Comparison of ENCODE assay signal across 26 cellular contexts in the genomic region with DNA sequence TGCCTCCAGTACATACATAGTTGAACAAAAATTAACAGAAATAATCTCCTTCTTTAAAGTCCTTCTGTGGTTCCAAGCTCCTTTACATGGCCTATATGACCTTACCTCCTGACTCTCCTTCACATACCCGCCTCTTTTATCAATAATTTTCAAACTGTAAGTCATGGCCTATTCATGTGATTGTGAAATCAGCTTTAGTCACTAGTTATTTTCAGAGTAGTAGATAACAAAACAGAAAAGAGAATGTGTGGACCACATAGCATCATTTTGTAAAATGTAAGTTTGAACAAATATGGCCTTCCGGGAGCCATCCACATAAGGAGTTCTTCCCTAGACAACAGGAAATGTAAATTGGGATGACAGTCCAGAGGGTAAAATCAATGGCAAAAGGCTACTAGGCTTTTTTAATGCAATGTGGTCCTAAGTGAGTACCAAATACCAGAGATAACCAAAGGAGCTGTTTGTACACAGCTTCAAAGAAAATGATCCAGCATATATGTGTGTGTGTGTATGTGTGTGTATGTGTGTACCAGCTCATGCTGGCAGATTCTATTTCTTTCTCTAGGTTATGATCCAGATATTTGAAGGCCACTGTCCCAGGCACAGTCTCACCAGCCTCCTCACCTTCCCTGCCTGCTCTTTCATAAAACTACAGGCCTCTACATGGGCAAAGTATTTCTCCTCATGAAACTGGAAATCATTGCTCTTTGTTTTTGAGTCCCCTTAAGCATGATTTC. TPM values are rescaled to one million over a fixed set of nuclear protein-coding genes. Genes with fewer than 3 reads are reported as not detected.
A peak's percentile ranks its signal among the peaks of the same experiment; 100 is the strongest.
DNase-seq lines count a peak whose midpoint lies in the region; ATAC-seq and TF ChIP-seq lines count a peak whose summit lies in the region.
"Had no signal": no experiment of that assay in that cellular context is flagged by ENCODE, and none has a peak within 500 bp of the region (broad histone marks: within the 10 kb centered on the region; RNA-seq: fewer than 3 reads in every experiment).

No MANE protein-coding gene starts in this region.

- H3K4me3 ChIP-seq in left ventricle myocardium inferior = no peak overlapping the region
- no peak overlapping the region for H3K4me3 ChIP-seq in heart left ventricle
- no peak overlapping the region for H3K4me3 ChIP-seq in MM.1S (ENCODE audit: low read length)
- H3K4me3 ChIP-seq in foreskin fibroblast (ENCODE audit: low read depth in 1 of 2, low read length in 2 of 2) = no peak overlapping the region
- H3K4me3 ChIP-seq: prostate gland, transverse colon had no signal

- no peak overlapping the region for H3K9ac ChIP-seq in MM.1S (ENCODE audit: low read length)

- no peaks in the 10 kb centered on the region for H3K27me3 Mint-ChIP-seq in activated naive CD8-positive, alpha-beta T cell treated with anti-CD3 and anti-CD28 coated beads, Interleukin-2, amount 50 U/mL, for 24 hours
- H3K27me3 Mint-ChIP-seq: dendritic cell treated with granulocyte-macrophage colony-stimulating factor and Interleukin-4, amounts not matched to agents 40 ng/mL and 50 ng/mL, for 4 days; memory B cell had no signal

- H3K27me3 ChIP-seq in left ventricle myocardium inferior (ENCODE audit: low read depth) (no peaks in the 10 kb centered on the region), heart left ventricle (no peaks in the 10 kb centered on the region), MM.1S (replicated peaks; ENCODE audit: insufficient read depth, low read length) (no peaks in the 10 kb centered on the region)
- H3K27me3 ChIP-seq: transverse colon had no signal

- no peak overlapping the region for H3K4me3 Mint-ChIP-seq in activated naive CD8-positive, alpha-beta T cell treated with anti-CD3 and anti-CD28 coated beads, Interleukin-2, amount 50 U/mL, for 24 hours
- H3K4me3 Mint-ChIP-seq: dendritic cell treated with granulocyte-macrophage colony-stimulating factor and Interleukin-4, amounts not matched to agents 40 ng/mL and 50 ng/mL, for 4 days; memory B cell; WTC11 had no signal

- H3K36me3 ChIP-seq in left ventricle myocardium inferior (no peaks in the 10 kb centered on the region), heart left ventricle (no peaks in the 10 kb centered on the region), MM.1S (replicated peaks; ENCODE audit: insufficient read depth, low read length) (no peaks in the 10 kb centered on the region)
- H3K36me3 ChIP-seq: prostate gland, transverse colon had no signal

- intact Hi-C loops in left ventricle myocardium inferior (cut with micrococcal nuclease) (no loop called here), heart left ventricle (cut with DNase I) (no loop called here)

- H3K4me1 ChIP-seq in left ventricle myocardium inferior = peaks cover 21% of the 10 kb centered on the region
- H3K4me1 ChIP-seq in heart left ventricle = peaks cover 0 to 7% (median 0%) of the 10 kb centered on the region in 12 donors
- H3K4me1 ChIP-seq in MM.1S (ENCODE audit: low read length) = no peaks in the 10 kb centered on the region
- H3K4me1 ChIP-seq: prostate gland, transverse colon had no signal

- peak overlapping the region; percentile 20 for H3K27ac Mint-ChIP-seq in activated naive CD8-positive, alpha-beta T cell treated with anti-CD3 and anti-CD28 coated beads, Interleukin-2, amount 50 U/mL, for 24 hours
- H3K27ac Mint-ChIP-seq: dendritic cell treated with granulocyte-macrophage colony-stimulating factor and Interleukin-4, amounts not matched to agents 40 ng/mL and 50 ng/mL, for 4 days; memory B cell; WTC11 had no signal

- TF ChIP-seq CTCF in left ventricle myocardium inferior (IDR thresholded peaks at IDR 0.05; ENCODE audit: borderline replicate concordance) = no peak
- no peak for TF ChIP-seq CTCF in heart left ventricle (IDR thresholded peaks at IDR 0.05)
- no peak for TF ChIP-seq CTCF in MM.1S (IDR thresholded peaks at IDR 0.05; ENCODE audit: low read length)
- no peak for TF ChIP-seq CTCF in foreskin fibroblast (IDR thresholded peaks at IDR 0.05; ENCODE audit: low read depth, low read length)

- H4K20me1 ChIP-seq in MM.1S (ENCODE audit: insufficient read depth, low read length) = no peaks in the 10 kb centered on the region

- H3K27ac ChIP-seq in left ventricle myocardium inferior (replicated peaks) = peak overlapping the region; percentile 15
- no peak overlapping the region for H3K27ac ChIP-seq in heart left ventricle
- H3K27ac ChIP-seq in MM.1S (ENCODE audit: low read length) = no peak overlapping the region
- H3K27ac ChIP-seq: prostate gland, RWPE1, transverse colon had no signal

- ATAC-seq in heart left ventricle = no peak
- ATAC-seq in activated naive CD8-positive, alpha-beta T cell treated with anti-CD3 and anti-CD28 coated beads, Interleukin-2, amount 50 U/mL, for 24 hours = no peak
- no peak for ATAC-seq in GM18511 (IDR thresholded peaks at IDR 0.05; ENCODE audit: unreplicated experiment)
- ATAC-seq: left cardiac atrium, WTC11 had no signal

- H3K79me2 ChIP-seq in MM.1S (ENCODE audit: low read length) = no peaks in the 10 kb centered on the region

- WGBS in heart left ventricle, 4 donors = 67 to 77% (median 71%) methylated on average over 2 of the region's 2 CpGs

- no peak overlapping the region for H3K4me2 ChIP-seq in MM.1S (ENCODE audit: low read depth, low read length)

- no peaks in the 10 kb centered on the region for H3K9me3 Mint-ChIP-seq in activated naive CD8-positive, alpha-beta T cell treated with anti-CD3 and anti-CD28 coated beads, Interleukin-2, amount 50 U/mL, for 24 hours
- H3K9me3 Mint-ChIP-seq: dendritic cell treated with granulocyte-macrophage colony-stimulating factor and Interleukin-4, amounts not matched to agents 40 ng/mL and 50 ng/mL, for 4 days; memory B cell; WTC11 had no signal

- TF ChIP-seq POLR2A in heart left ventricle (IDR thresholded peaks at IDR 0.05) = no peak

- no peak for DNase-seq in left ventricle myocardium inferior
- DNase-seq in heart left ventricle = no peak
- DNase-seq in MM.1S = peak; percentile 4
- no peak for DNase-seq in activated naive CD8-positive, alpha-beta T cell treated with anti-CD3 and anti-CD28 coated beads, Interleukin-2, amount 50 U/mL, for 24 hours
- peak; percentile 32 to 67 for DNase-seq in foreskin fibroblast
- DNase-seq in mesenteric fat pad (ENCODE audit: low spot score) = no peak
- no peak for DNase-seq in NCI-H187 treated with DMSO at 0.1 percent for 48 hours (lab: John Stamatoyannopoulos, UW)
- DNase-seq: activated CD4-positive, alpha-beta T cell treated with anti-CD3 and anti-CD28 coated beads, Interleukin-2, amount 50 U/mL, for 48 hours; activated CD8-positive, alpha-beta memory T cell treated with anti-CD3 and anti-CD28 coated beads, Interleukin-2, amount 50 U/mL, for 48 hours; activated gamma-delta T cell; C1 segment of cervical spinal cord; caudate nucleus; GOT3; KBM-7; left cardiac atrium; NCI-H1694 treated with DMSO at 0.1 percent for 48 hours; NCI-H526; stimulated activated CD4-positive, alpha-beta T cell treated with anti-CD3 and anti-CD28 coated beads, Interleukin-15, amount 100 ng/mL, for 24 hours; T-helper 9 cell; transverse colon had no signal

- no peak overlapping the region for H2AFZ ChIP-seq in MM.1S (ENCODE audit: low read length)

- H3K9me3 ChIP-seq in left ventricle myocardium inferior (replicated peaks) (no peaks in the 10 kb centered on the region), heart left ventricle (no peaks in the 10 kb centered on the region), MM.1S (replicated peaks; ENCODE audit: insufficient read depth, low read length) (no peaks in the 10 kb centered on the region)
- H3K9me3 ChIP-seq: prostate gland, transverse colon had no signal

- no peaks in the 10 kb centered on the region for H3K9me2 ChIP-seq in MM.1S (replicated peaks; ENCODE audit: insufficient read depth, low read length)

- no peaks in the 10 kb centered on the region for H3K4me1 Mint-ChIP-seq in activated naive CD8-positive, alpha-beta T cell treated with anti-CD3 and anti-CD28 coated beads, Interleukin-2, amount 50 U/mL, for 24 hours
- H3K4me1 Mint-ChIP-seq: memory B cell had no signal

- no peaks in the 10 kb centered on the region for H3F3A ChIP-seq in MM.1S (ENCODE audit: insufficient read depth, low read length)

- H3K36me3 Mint-ChIP-seq in activated naive CD8-positive, alpha-beta T cell treated with anti-CD3 and anti-CD28 coated beads, Interleukin-2, amount 50 U/mL, for 24 hours (ENCODE audit: low read depth) = peaks cover 3% of the 10 kb centered on the region
- H3K36me3 Mint-ChIP-seq: memory B cell, WTC11 had no signal

RNA-seq across cellular contexts. Expression of a gene that starts 12.3 kb away (rescaled TPM):
- total RNA-seq in left ventricle myocardium inferior (13.6 TPM), heart left ventricle (10 to 100 TPM in 6 of 9 donors, 1 to 10 TPM in 3; 7.9 to 14.1 (median 11.0) TPM), mesenteric fat pad (24.0 TPM)
- polyA plus RNA-seq in heart left ventricle = 10 to 100 TPM; 11.0 to 17.4 TPM

Comparison
In these comparisons a context has a peak if more than half of its experiments do, and no peak if none do; other contexts are left out.
1. DNase-seq: peak in MM.1S (single experiment) and foreskin fibroblast (2 of 2); none in left ventricle myocardium inferior (single experiment), heart left ventricle (0 of 5), activated naive CD8-positive, alpha-beta T cell treated with anti-CD3 and anti-CD28 coated beads, Interleukin-2, amount 50 U/mL, for 24 hours (single experiment), mesenteric fat pad (single experiment) and NCI-H187 treated with DMSO at 0.1 percent for 48 hours (single experiment).